8 cellular contexts compared by ENCODE assay signal in genomic region chr2:148875387-148876051, GRCh38. TPM values are rescaled to one million over a fixed set of nuclear protein-coding genes. Genes with fewer than 3 reads are reported as not detected.
DNase-seq lines count a peak whose midpoint lies in the region; ATAC-seq and TF ChIP-seq lines count a peak whose summit lies in the region.

No MANE protein-coding gene starts in this region.

- H3K27me3 ChIP-seq in BE2C, result no peaks in the 10 kb centered on the region
- H3K27me3 ChIP-seq in heart right ventricle, result peaks cover 23 to 87% (median 42%) of the 10 kb centered on the region in 7 donors

- no peaks in the 10 kb centered on the region for H3K9me3 ChIP-seq in BE2C
- H3K9me3 ChIP-seq in heart right ventricle, result peaks cover 0 to 5% (median 0%) of the 10 kb centered on the region in 11 donors

- intact Hi-C loops in heart right ventricle (cut with DNase I), result no loop called here

- TF ChIP-seq CTCF in BE2C (IDR thresholded peaks at IDR 0.05; ENCODE audit: low read depth, low read length), result no peak
- no peak for TF ChIP-seq CTCF in VCaP (conservative IDR thresholded peaks at IDR 0.05)
- TF ChIP-seq CTCF in heart right ventricle (IDR thresholded peaks at IDR 0.05), result no peak

- H3K4me1 ChIP-seq in BE2C, result no peaks in the 10 kb centered on the region; the same call in 1 of the 2 replicates
- peaks cover 13 to 26% (median 21%) of the 10 kb centered on the region in 9 donors for H3K4me1 ChIP-seq in heart right ventricle

- H3K27ac ChIP-seq in VCaP (peak overlapping the region; percentile 97), heart right ventricle (no peak overlapping the region)

- peak overlapping the region; percentile 72 for H3K4me3 ChIP-seq in BE2C (ENCODE audit: low read depth, low read length)
- peak overlapping the region; percentile 32 to 67 (median 54) for H3K4me3 ChIP-seq in heart right ventricle

- H3K36me3 ChIP-seq in BE2C (0 out of 2 replicates have a peak, but pooled peaks cover 2% of the 10 kb centered on the region), heart right ventricle (no peaks in the 10 kb centered on the region)

- ATAC-seq in GM18519 (IDR thresholded peaks at IDR 0.05; ENCODE audit: low FRiP score, unreplicated experiment), result peak; percentile 18
- ATAC-seq in HG02970 (IDR thresholded peaks at IDR 0.05; ENCODE audit: low FRiP score, unreplicated experiment), result peak; percentile 27
- ATAC-seq in heart right ventricle, result peak in 2 of 8 donors; percentile 16 to 20

- WGBS in heart right ventricle, 2 donors, result 1% methylated on average over 44 to 74 of the region's 74 CpGs

- DNase-seq in BE2C (peak; percentile 13), heart right ventricle (no peak), GOT3 (lab: John Stamatoyannopoulos, UW) (no peak), SKM-1 treated with dmso at 0.1 percent for 144 hours (lab: John Stamatoyannopoulos, UW; ENCODE audit: unreplicated experiment) (no peak)
- peak; percentile 18 for DNase-seq in stimulated activated CD4-positive, alpha-beta T cell treated with anti-CD3 and anti-CD28 coated beads, Interleukin-4, amount 100 ng/mL, for 1 hour

RNA-seq across cellular contexts. Expression of gene KIF5C, which starts 0.5 kb away (rescaled TPM):
- polyA plus RNA-seq in BE2C (2012; ENCODE audit: insufficient read depth, insufficient read length, low read depth), result 16.6 TPM
- under 1 TPM; 0.21 to 0.94 (median 0.43) TPM for total RNA-seq in heart right ventricle
- polyA plus RNA-seq in heart right ventricle, result under 1 TPM; 0.25 to 0.44 TPM

Comparison
In these comparisons a context has a peak if more than half of its experiments do, and no peak if none do; other contexts are left out.
1. DNase-seq: peak in BE2C (single experiment) and stimulated activated CD4-positive, alpha-beta T cell treated with anti-CD3 and anti-CD28 coated beads, Interleukin-4, amount 100 ng/mL, for 1 hour (single experiment); none in heart right ventricle (0 of 2), GOT3 (single experiment) and SKM-1 treated with dmso at 0.1 percent for 144 hours (single experiment).